24 cellular contexts compared by ENCODE assay signal in genomic region chr20:4782373-4782772, GRCh38. TPM values are rescaled to one million over a fixed set of nuclear protein-coding genes. Genes with fewer than 3 reads are reported as not detected.
DNase-seq lines count a peak whose midpoint lies in the region; ATAC-seq and TF ChIP-seq lines count a peak whose summit lies in the region.
"Had no signal": no experiment of that assay in that cellular context is flagged by ENCODE, and none has a peak within 500 bp of the region (broad histone marks: within the 10 kb centered on the region; RNA-seq: fewer than 3 reads in every experiment).

No MANE protein-coding gene starts in this region.

- no peaks in the 10 kb centered on the region for H3K9me3 Mint-ChIP-seq in activated CD8-positive, alpha-beta T cell treated with anti-CD3 and anti-CD28 coated beads, Interleukin-2, amount 10 ng/mL, durations not matched to agents 7 days and 5 days (ENCODE audit: insufficient read depth)
- H3K9me3 Mint-ChIP-seq in activated CD8-positive, alpha-beta T cell treated with anti-CD3 and anti-CD28 coated beads for 36 hours, result no peaks in the 10 kb centered on the region
- H3K9me3 Mint-ChIP-seq in activated T-helper 17 cell treated with anti-CD3 and anti-CD28 coated beads, Interleukin-2, amount 50 U/mL, for 72 hours, result no peaks in the 10 kb centered on the region
- no peaks in the 10 kb centered on the region for H3K9me3 Mint-ChIP-seq in stimulated activated effector memory CD8-positive, alpha-beta T cell treated with anti-CD3 and anti-CD28 coated beads, Interleukin-12 subunit alpha, Interleukin-12 subunit beta, amount 100 ng/mL, for 72 hours
- no peaks in the 10 kb centered on the region for H3K9me3 Mint-ChIP-seq in activated naive CD8-positive, alpha-beta T cell treated with anti-CD3 and anti-CD28 coated beads, Interleukin-2, amount 50 U/mL, for 24 hours
- H3K9me3 Mint-ChIP-seq: activated naive CD8-positive, alpha-beta T cell treated with anti-CD3 and anti-CD28 coated beads for 36 hours; activated T-helper 2 cell treated with anti-CD3 and anti-CD28 coated beads, Interferon-gamma antibody, Interleukin-2, Interleukin-4, amounts not matched to agents 10 μg/mL and 5 μg/mL and 100 μg/mL, durations not matched to agents 14 hours and 24 hours and 36 hours; CD4-positive, CD25-positive, alpha-beta regulatory T cell; dendritic cell treated with granulocyte-macrophage colony-stimulating factor and Interleukin-4, amounts not matched to agents 40 ng/mL and 50 ng/mL, for 4 days; WTC11 had no signal

- CTCF ChIA-PET in activated CD8-positive, alpha-beta T cell treated with anti-CD3 and anti-CD28 coated beads, Interleukin-2, amount 10 ng/mL, durations not matched to agents 7 days and 5 days (lab: Charles Lee), result interaction anchor here (0.8 to 1.6 kb wide), 5 partner anchors 42 to 318 kb away, joined by 3 to 6 read pairs (median 3); no protein-coding TSS in a partner anchor
- CTCF ChIA-PET in activated CD8-positive, alpha-beta T cell treated with anti-CD3 and anti-CD28 coated beads for 36 hours (lab: Charles Lee), result interaction anchor here (1.0 to 2.2 kb wide), 3 partner anchors 15 to 319 kb away, joined by 4 to 11 read pairs (median 7); no protein-coding TSS in a partner anchor

- no peaks in the 10 kb centered on the region for H3K27me3 Mint-ChIP-seq in activated CD8-positive, alpha-beta T cell treated with anti-CD3 and anti-CD28 coated beads, Interleukin-2, amount 10 ng/mL, durations not matched to agents 7 days and 5 days (ENCODE audit: low read depth)
- no peaks in the 10 kb centered on the region for H3K27me3 Mint-ChIP-seq in activated CD8-positive, alpha-beta T cell treated with anti-CD3 and anti-CD28 coated beads for 36 hours
- H3K27me3 Mint-ChIP-seq in activated T-helper 17 cell treated with anti-CD3 and anti-CD28 coated beads, Interleukin-2, amount 50 U/mL, for 72 hours, result no peaks in the 10 kb centered on the region
- no peaks in the 10 kb centered on the region for H3K27me3 Mint-ChIP-seq in activated naive CD8-positive, alpha-beta T cell treated with anti-CD3 and anti-CD28 coated beads, Interleukin-2, amount 50 U/mL, for 24 hours
- H3K27me3 Mint-ChIP-seq: activated naive CD8-positive, alpha-beta T cell treated with anti-CD3 and anti-CD28 coated beads for 36 hours; CD4-positive, CD25-positive, alpha-beta regulatory T cell; dendritic cell treated with granulocyte-macrophage colony-stimulating factor and Interleukin-4, amounts not matched to agents 40 ng/mL and 50 ng/mL, for 4 days had no signal

- POLR2A ChIA-PET in activated CD8-positive, alpha-beta T cell treated with anti-CD3 and anti-CD28 coated beads, Interleukin-2, amount 10 ng/mL, durations not matched to agents 7 days and 5 days (lab: Charles Lee), result no interaction called here
- POLR2A ChIA-PET in activated CD8-positive, alpha-beta T cell treated with anti-CD3 and anti-CD28 coated beads for 36 hours (lab: Charles Lee), result interaction anchor here (1.3 to 2.0 kb wide), 2 partner anchors 23 to 32 kb away, joined by 4 to 5 read pairs; no protein-coding TSS in a partner anchor

- no peak for ATAC-seq in activated CD8-positive, alpha-beta T cell treated with anti-CD3 and anti-CD28 coated beads, Interleukin-2, amount 10 ng/mL, durations not matched to agents 7 days and 5 days
- no peak for ATAC-seq in activated CD8-positive, alpha-beta T cell treated with anti-CD3 and anti-CD28 coated beads for 36 hours
- no peak for ATAC-seq in activated T-helper 17 cell treated with anti-CD3 and anti-CD28 coated beads, Interleukin-2, amount 50 U/mL, for 72 hours (replicated peaks)
- no peak for ATAC-seq in stimulated activated effector memory CD8-positive, alpha-beta T cell treated with anti-CD3 and anti-CD28 coated beads, Interleukin-12 subunit alpha, Interleukin-12 subunit beta, amount 100 ng/mL, for 72 hours
- ATAC-seq in activated naive CD8-positive, alpha-beta T cell treated with anti-CD3 and anti-CD28 coated beads, Interleukin-2, amount 50 U/mL, for 24 hours, result no peak
- no peak for ATAC-seq in HG02642 (IDR thresholded peaks at IDR 0.05; ENCODE audit: poor library complexity, unreplicated experiment)
- ATAC-seq: gastrocnemius medialis, PC-3, upper lobe of right lung, WTC11 had no signal

- no peak for DNase-seq in activated CD8-positive, alpha-beta T cell treated with anti-CD3 and anti-CD28 coated beads, Interleukin-2, amount 10 ng/mL, durations not matched to agents 7 days and 5 days
- no peak for DNase-seq in activated CD8-positive, alpha-beta T cell treated with anti-CD3 and anti-CD28 coated beads for 36 hours
- DNase-seq in NCI-H1105 (lab: John Stamatoyannopoulos, UW) (peak; percentile 2), mesenteric fat pad (ENCODE audit: low spot score) (no peak)
- no peak for DNase-seq in stimulated activated effector memory CD8-positive, alpha-beta T cell treated with anti-CD3 and anti-CD28 coated beads, Interleukin-12 subunit alpha, Interleukin-12 subunit beta, amount 100 ng/mL, for 72 hours (ENCODE audit: low spot score in 2 of 2)
- no peak for DNase-seq in activated naive CD8-positive, alpha-beta T cell treated with anti-CD3 and anti-CD28 coated beads, Interleukin-2, amount 50 U/mL, for 24 hours
- DNase-seq: activated naive CD8-positive, alpha-beta T cell treated with anti-CD3 and anti-CD28 coated beads for 36 hours; caudate nucleus; CD4-positive, CD25-positive, alpha-beta regulatory T cell; gastrocnemius medialis; NCI-H1048; NCI-H187; NCI-H226; PC-3; posterior cingulate gyrus; SHP77; stimulated activated CD4-positive, alpha-beta T cell treated with anti-CD3 and anti-CD28 coated beads, Interleukin-2, amount 100 ng/mL, for 48 hours; SW 1271; upper lobe of right lung had no signal

- intact Hi-C loops in activated CD8-positive, alpha-beta T cell treated with anti-CD3 and anti-CD28 coated beads for 36 hours (cut with micrococcal nuclease), result no loop called here

- peak overlapping the region; percentile 31 for H3K27ac Mint-ChIP-seq in activated CD8-positive, alpha-beta T cell treated with anti-CD3 and anti-CD28 coated beads, Interleukin-2, amount 10 ng/mL, durations not matched to agents 7 days and 5 days
- H3K27ac Mint-ChIP-seq in activated CD8-positive, alpha-beta T cell treated with anti-CD3 and anti-CD28 coated beads for 36 hours, result no peak overlapping the region
- peak overlapping the region; percentile 23 for H3K27ac Mint-ChIP-seq in activated T-helper 17 cell treated with anti-CD3 and anti-CD28 coated beads, Interleukin-2, amount 50 U/mL, for 72 hours
- H3K27ac Mint-ChIP-seq in stimulated activated effector memory CD8-positive, alpha-beta T cell treated with anti-CD3 and anti-CD28 coated beads, Interleukin-12 subunit alpha, Interleukin-12 subunit beta, amount 100 ng/mL, for 72 hours, result peak overlapping the region; percentile 86
- no peak overlapping the region for H3K27ac Mint-ChIP-seq in activated naive CD8-positive, alpha-beta T cell treated with anti-CD3 and anti-CD28 coated beads, Interleukin-2, amount 50 U/mL, for 24 hours
- H3K27ac Mint-ChIP-seq: activated naive CD8-positive, alpha-beta T cell treated with anti-CD3 and anti-CD28 coated beads for 36 hours; activated T-helper 2 cell treated with anti-CD3 and anti-CD28 coated beads, Interferon-gamma antibody, Interleukin-2, Interleukin-4, amounts not matched to agents 10 μg/mL and 5 μg/mL and 100 μg/mL, durations not matched to agents 14 hours and 24 hours and 36 hours; dendritic cell treated with granulocyte-macrophage colony-stimulating factor and Interleukin-4, amounts not matched to agents 40 ng/mL and 50 ng/mL, for 4 days; WTC11 had no signal

- no peak overlapping the region for H3K4me3 Mint-ChIP-seq in activated CD8-positive, alpha-beta T cell treated with anti-CD3 and anti-CD28 coated beads, Interleukin-2, amount 10 ng/mL, durations not matched to agents 7 days and 5 days
- no peak overlapping the region for H3K4me3 Mint-ChIP-seq in activated CD8-positive, alpha-beta T cell treated with anti-CD3 and anti-CD28 coated beads for 36 hours
- no peak overlapping the region for H3K4me3 Mint-ChIP-seq in activated T-helper 17 cell treated with anti-CD3 and anti-CD28 coated beads, Interleukin-2, amount 50 U/mL, for 72 hours
- no peak overlapping the region for H3K4me3 Mint-ChIP-seq in stimulated activated effector memory CD8-positive, alpha-beta T cell treated with anti-CD3 and anti-CD28 coated beads, Interleukin-12 subunit alpha, Interleukin-12 subunit beta, amount 100 ng/mL, for 72 hours
- H3K4me3 Mint-ChIP-seq in activated naive CD8-positive, alpha-beta T cell treated with anti-CD3 and anti-CD28 coated beads, Interleukin-2, amount 50 U/mL, for 24 hours, result no peak overlapping the region
- H3K4me3 Mint-ChIP-seq: activated naive CD8-positive, alpha-beta T cell treated with anti-CD3 and anti-CD28 coated beads for 36 hours; CD4-positive, CD25-positive, alpha-beta regulatory T cell; dendritic cell treated with granulocyte-macrophage colony-stimulating factor and Interleukin-4, amounts not matched to agents 40 ng/mL and 50 ng/mL, for 4 days; WTC11 had no signal

- peaks cover 65% of the 10 kb centered on the region for H3K36me3 Mint-ChIP-seq in activated CD8-positive, alpha-beta T cell treated with anti-CD3 and anti-CD28 coated beads, Interleukin-2, amount 10 ng/mL, durations not matched to agents 7 days and 5 days (ENCODE audit: low read depth)
- H3K36me3 Mint-ChIP-seq in activated CD8-positive, alpha-beta T cell treated with anti-CD3 and anti-CD28 coated beads for 36 hours (ENCODE audit: low read depth), result peaks cover 16% of the 10 kb centered on the region
- H3K36me3 Mint-ChIP-seq in activated T-helper 17 cell treated with anti-CD3 and anti-CD28 coated beads, Interleukin-2, amount 50 U/mL, for 72 hours (ENCODE audit: low read depth), result peaks cover 64% of the 10 kb centered on the region
- peaks cover 50% of the 10 kb centered on the region for H3K36me3 Mint-ChIP-seq in stimulated activated effector memory CD8-positive, alpha-beta T cell treated with anti-CD3 and anti-CD28 coated beads, Interleukin-12 subunit alpha, Interleukin-12 subunit beta, amount 100 ng/mL, for 72 hours
- peaks cover 22% of the 10 kb centered on the region for H3K36me3 Mint-ChIP-seq in activated naive CD8-positive, alpha-beta T cell treated with anti-CD3 and anti-CD28 coated beads, Interleukin-2, amount 50 U/mL, for 24 hours (ENCODE audit: low read depth)

- TF ChIP-seq CTCF in activated CD8-positive, alpha-beta T cell treated with anti-CD3 and anti-CD28 coated beads for 36 hours (IDR thresholded peaks at IDR 0.05), result no peak

- peaks cover 11% of the 10 kb centered on the region for H3K4me1 Mint-ChIP-seq in activated CD8-positive, alpha-beta T cell treated with anti-CD3 and anti-CD28 coated beads, Interleukin-2, amount 10 ng/mL, durations not matched to agents 7 days and 5 days (ENCODE audit: low read depth)
- peaks cover 6% of the 10 kb centered on the region for H3K4me1 Mint-ChIP-seq in activated CD8-positive, alpha-beta T cell treated with anti-CD3 and anti-CD28 coated beads for 36 hours (ENCODE audit: low read depth)
- peaks cover 3% of the 10 kb centered on the region for H3K4me1 Mint-ChIP-seq in activated T-helper 17 cell treated with anti-CD3 and anti-CD28 coated beads, Interleukin-2, amount 50 U/mL, for 72 hours
- no peaks in the 10 kb centered on the region for H3K4me1 Mint-ChIP-seq in stimulated activated effector memory CD8-positive, alpha-beta T cell treated with anti-CD3 and anti-CD28 coated beads, Interleukin-12 subunit alpha, Interleukin-12 subunit beta, amount 100 ng/mL, for 72 hours
- peaks cover 7% of the 10 kb centered on the region for H3K4me1 Mint-ChIP-seq in activated naive CD8-positive, alpha-beta T cell treated with anti-CD3 and anti-CD28 coated beads, Interleukin-2, amount 50 U/mL, for 24 hours
- H3K4me1 Mint-ChIP-seq: WTC11 had no signal

RNA-seq across cellular contexts. Expression of gene RASSF2, which starts 41.0 kb away (rescaled TPM):
- total RNA-seq in activated CD8-positive, alpha-beta T cell treated with anti-CD3 and anti-CD28 coated beads, Interleukin-2, amount 10 ng/mL, durations not matched to agents 7 days and 5 days, result 10 to 100 TPM; 57.7 to 58.4 TPM
- 10 to 100 TPM; 33.7 to 36.2 TPM for total RNA-seq in activated CD8-positive, alpha-beta T cell treated with anti-CD3 and anti-CD28 coated beads for 36 hours
- total RNA-seq in activated T-helper 17 cell treated with anti-CD3 and anti-CD28 coated beads, Interleukin-2, amount 50 U/mL, for 72 hours, result 10 to 100 TPM; 50.2 to 58.4 TPM
- total RNA-seq in mesenteric fat pad, result 29.7 TPM

Comparison
In these comparisons a context has a peak if more than half of its experiments do, and no peak if none do; other contexts are left out.
1. H3K27ac Mint-ChIP-seq: peak in activated CD8-positive, alpha-beta T cell treated with anti-CD3 and anti-CD28 coated beads, Interleukin-2, amount 10 ng/mL, durations not matched to agents 7 days and 5 days (single experiment), activated T-helper 17 cell treated with anti-CD3 and anti-CD28 coated beads, Interleukin-2, amount 50 U/mL, for 72 hours (single experiment) and stimulated activated effector memory CD8-positive, alpha-beta T cell treated with anti-CD3 and anti-CD28 coated beads, Interleukin-12 subunit alpha, Interleukin-12 subunit beta, amount 100 ng/mL, for 72 hours (single experiment); none in activated CD8-positive, alpha-beta T cell treated with anti-CD3 and anti-CD28 coated beads for 36 hours (single experiment) and activated naive CD8-positive, alpha-beta T cell treated with anti-CD3 and anti-CD28 coated beads, Interleukin-2, amount 50 U/mL, for 24 hours (single experiment).